8 cellular contexts compared by ENCODE assay signal in the genomic region with DNA sequence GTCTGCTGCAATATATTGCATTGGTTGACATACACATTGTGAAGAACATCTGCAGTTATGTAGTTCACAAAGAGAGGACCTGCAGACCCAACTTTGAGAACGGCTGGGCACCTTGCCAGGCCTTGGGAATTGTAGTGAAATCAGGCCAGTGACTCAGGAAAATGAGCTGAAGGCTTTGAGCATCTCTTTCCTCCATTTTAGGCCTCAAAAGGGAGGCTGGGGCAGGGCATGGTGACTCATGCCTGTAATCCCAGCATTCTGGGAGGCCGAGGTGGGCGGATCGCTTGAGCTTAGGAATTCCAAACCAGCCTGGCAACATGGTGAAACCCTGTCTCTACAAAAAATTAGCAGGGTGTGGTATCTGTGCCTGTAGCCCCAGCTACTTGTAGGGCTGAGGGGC. TPM values are rescaled to one million over a fixed set of nuclear protein-coding genes. Genes with fewer than 3 reads are reported as not detected.
DNase-seq lines count a peak whose midpoint lies in the region; ATAC-seq and TF ChIP-seq lines count a peak whose summit lies in the region.

No MANE protein-coding gene starts in this region.

- ATAC-seq in T-helper 17 cell (no peak), psoas muscle (no peak), HG02798 (IDR thresholded peaks at IDR 0.05; ENCODE audit: poor library complexity, unreplicated experiment) (no peak), GM21619 (IDR thresholded peaks at IDR 0.05; ENCODE audit: unreplicated experiment) (no peak)

- CTCF ChIA-PET in activated naive CD4-positive, alpha-beta T cell treated with anti-CD3 and anti-CD28 coated beads, Interleukin-2, amount 10 ng/mL, durations not matched to agents 7 days and 5 days (lab: Charles Lee): interaction anchor here (2.0 kb wide), 1 partner anchor 41 kb away, joined by 6 read pairs; no protein-coding TSS in a partner anchor

- 72 to 78% (median 74%) methylated on average over 4 of the region's 4 CpGs for WGBS in psoas muscle, 3 donors

- H3K27me3 ChIP-seq in psoas muscle (ENCODE audit: insufficient read depth in 3 of 3, low read length in 2 of 3): no peaks in the 10 kb centered on the region

- H3K36me3 ChIP-seq in psoas muscle (ENCODE audit: insufficient read depth in 1 of 2, low read depth in 1 of 2): peaks cover 0 to 9% of the 10 kb centered on the region in 2 donors

- H3K4me1 ChIP-seq in psoas muscle: peaks cover 27% of the 10 kb centered on the region

- peak overlapping the region; percentile 95 for H3K27ac Mint-ChIP-seq in activated naive CD4-positive, alpha-beta T cell treated with anti-CD3 and anti-CD28 coated beads, Interleukin-2, amount 10 ng/mL, durations not matched to agents 7 days and 5 days
- H3K27ac Mint-ChIP-seq in T-helper 17 cell: peak overlapping the region; percentile 93

- peak overlapping the region; percentile 97 for H3K27ac ChIP-seq in psoas muscle

- H3K9me3 ChIP-seq in T-helper 17 cell (ENCODE audit: control insufficient read depth, low read length, poor library complexity, severe bottlenecking) (no peaks in the 10 kb centered on the region), psoas muscle (no peaks in the 10 kb centered on the region)

- peaks cover 17% of the 10 kb centered on the region for H3K36me3 Mint-ChIP-seq in activated naive CD4-positive, alpha-beta T cell treated with anti-CD3 and anti-CD28 coated beads, Interleukin-2, amount 10 ng/mL, durations not matched to agents 7 days and 5 days
- H3K36me3 Mint-ChIP-seq in T-helper 17 cell (ENCODE audit: low read depth): peaks cover 4% of the 10 kb centered on the region

- H3K27me3 Mint-ChIP-seq in activated naive CD4-positive, alpha-beta T cell treated with anti-CD3 and anti-CD28 coated beads, Interleukin-2, amount 10 ng/mL, durations not matched to agents 7 days and 5 days: no peaks in the 10 kb centered on the region
- no peaks in the 10 kb centered on the region for H3K27me3 Mint-ChIP-seq in T-helper 17 cell

- no peak for DNase-seq in activated naive CD4-positive, alpha-beta T cell treated with anti-CD3 and anti-CD28 coated beads, Interleukin-2, amount 10 ng/mL, durations not matched to agents 7 days and 5 days
- no peak for DNase-seq in activated naive CD4-positive, alpha-beta T cell (lab: John Stamatoyannopoulos, UW)
- DNase-seq in T-helper 17 cell (no peak), fibroblast of the aortic adventitia (ENCODE audit: low read depth) (peak; percentile 75), psoas muscle (peak in 1 of 2 donors; percentile 66), D341Med (ENCODE audit: low spot score) (no peak)

- H3K4me3 ChIP-seq in fibroblast of the aortic adventitia (ENCODE audit: low read depth, low read length) (peak overlapping the region; percentile 98), psoas muscle (peak overlapping the region; percentile 99)

- H3K4me1 Mint-ChIP-seq in activated naive CD4-positive, alpha-beta T cell treated with anti-CD3 and anti-CD28 coated beads, Interleukin-2, amount 10 ng/mL, durations not matched to agents 7 days and 5 days: peaks cover 39% of the 10 kb centered on the region
- H3K4me1 Mint-ChIP-seq in T-helper 17 cell: peaks cover 17% of the 10 kb centered on the region

- TF ChIP-seq CTCF in fibroblast of the aortic adventitia (IDR thresholded peaks at IDR 0.05; ENCODE audit: insufficient read depth, low read length) (no peak), psoas muscle (IDR thresholded peaks at IDR 0.05) (no peak)

- H3K9me3 Mint-ChIP-seq in activated naive CD4-positive, alpha-beta T cell treated with anti-CD3 and anti-CD28 coated beads, Interleukin-2, amount 10 ng/mL, durations not matched to agents 7 days and 5 days: no peaks in the 10 kb centered on the region

- intact Hi-C loops in psoas muscle (cut with DNase I): loop anchor here (2.0 kb wide), 2 partner anchors 93 to 95 kb away; a partner anchor contains a TSS

- peak overlapping the region; percentile 94 for H3K4me3 Mint-ChIP-seq in activated naive CD4-positive, alpha-beta T cell treated with anti-CD3 and anti-CD28 coated beads, Interleukin-2, amount 10 ng/mL, durations not matched to agents 7 days and 5 days
- H3K4me3 Mint-ChIP-seq in T-helper 17 cell: peak overlapping the region; percentile 36

RNA-seq across cellular contexts. Expression of a gene that starts 1.4 kb away (rescaled TPM):
- total RNA-seq in T-helper 17 cell (1 to 10 TPM; 6.3 to 7.1 TPM), fibroblast of the aortic adventitia (ENCODE audit: low replicate concordance) (9.6 and 33.0 TPM in 2 replicates), psoas muscle (1 to 10 TPM; 3.9 to 9.9 (median 8.0) TPM)
- 10 to 100 TPM in 1 of 3 donors, 1 to 10 TPM in 2; 4.9 to 10.5 (median 9.9) TPM for polyA plus RNA-seq in psoas muscle
